In the genomic region with DNA sequence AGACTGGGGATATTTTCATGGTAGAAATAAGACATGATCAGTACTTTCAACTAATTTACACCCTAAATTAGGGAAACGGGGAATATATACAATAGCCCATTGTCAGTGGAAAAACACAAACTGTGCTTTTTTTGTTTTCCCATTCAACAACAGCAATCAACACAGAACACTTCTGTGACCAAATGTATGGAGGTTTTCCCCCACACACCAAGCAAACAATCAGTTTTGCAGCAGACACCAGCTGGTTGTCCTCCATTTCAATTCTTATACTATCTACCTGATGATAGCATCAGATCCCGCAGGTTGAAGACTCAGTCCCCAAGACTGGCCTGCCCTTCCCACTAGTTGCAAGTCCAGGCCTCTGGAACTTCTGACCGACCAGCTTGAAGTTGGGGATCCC, we compare ENCODE assay signal across 17 cellular contexts.
"Had no signal": no experiment of that assay in that cellular context is flagged by ENCODE, and none has a peak within 500 bp of the region (broad histone marks: within the 10 kb centered on the region; RNA-seq: fewer than 3 reads in every experiment).

No MANE protein-coding gene starts in this region.

- H3K9me3 ChIP-seq: psoas muscle, spleen, thyroid gland had no signal

- ATAC-seq: foreskin keratinocyte; natural killer cell; psoas muscle; sciatic nerve; stimulated activated memory B cell treated with anti-CD40 and anti-IgM and Interleukin-4, amounts not matched to agents 10 μg/mL and 1 μg/mL and 100 μg/mL, for 72 hours had no signal

- H3K27ac ChIP-seq: foreskin keratinocyte, hepatocyte, parathyroid adenoma, psoas muscle, spleen, thyroid gland had no signal

- H3K27me3 ChIP-seq: foreskin keratinocyte, hepatocyte, spleen, thyroid gland had no signal

- H3K4me3 ChIP-seq: hepatocyte, psoas muscle, spleen, thyroid gland had no signal

- H3K36me3 ChIP-seq: thyroid gland had no signal

- DNase-seq: dermis blood vessel endothelial cell; effector CD4-positive, alpha-beta T cell; endodermal cell; erythroblast; foreskin keratinocyte; mammary epithelial cell; natural killer cell; psoas muscle; spleen; stimulated activated CD4-positive, alpha-beta T cell treated with anti-CD3 and anti-CD28 coated beads, Interleukin-15, amount 100 ng/mL, for 24 hours; stimulated activated CD4-positive, alpha-beta T cell treated with anti-CD3 and anti-CD28 coated beads, Interleukin-1b, Interleukin-23, amount 100 ng/mL, for 48 hours; stimulated activated CD4-positive, alpha-beta T cell treated with anti-CD3 and anti-CD28 coated beads, Interleukin-4, amount 100 ng/mL, for 24 hours; thyroid gland had no signal
